ENCODE assay signal across 7 cellular contexts in genomic region chr18:3995476-3996102, GRCh38.
DNase-seq lines count a peak whose midpoint lies in the region; ATAC-seq, FAIRE-seq and TF ChIP-seq lines count a peak whose summit lies in the region.

No MANE protein-coding gene starts in this region.

- H3K4me3 Mint-ChIP-seq in naive thymus-derived CD8-positive, alpha-beta T cell, result no peak overlapping the region

- peak overlapping the region; percentile 38 for H2AFZ ChIP-seq in endothelial cell of umbilical vein (ENCODE audit: low read depth, low read length)

- H3K36me3 ChIP-seq in endothelial cell of umbilical vein (ENCODE audit: control insufficient read depth in 2 of 2, extremely low read depth in 1 of 2, insufficient read depth in 2 of 2, low read length in 2 of 2) (no peaks in the 10 kb centered on the region), thoracic aorta (no peaks in the 10 kb centered on the region)

- no TSS peak for BruUV-seq in endothelial cell of umbilical vein (replicated peaks; lab: Mats Ljungman, UMichigan)

- CTCF ChIA-PET in endothelial cell of umbilical vein (lab: Charles Lee), result interaction anchor here (0.6 to 3.4 kb wide), 69 partner anchors 8 to 1891 kb away, joined by 3 to 64 read pairs (median 4); no protein-coding TSS in a partner anchor

- intact Hi-C loops in endothelial cell of umbilical vein (cut with micrococcal nuclease), result loop anchor here (5.0 kb wide), 2 partner anchors 403 to 543 kb away; partner anchors contain the start of gene TGIF1

- H3K27me3 Mint-ChIP-seq in naive thymus-derived CD8-positive, alpha-beta T cell, result peaks cover 0 to 7% (median 2%) of the 10 kb centered on the region in 5 donors

- TF ChIP-seq CTCF in endothelial cell of umbilical vein (IDR thresholded peaks at IDR 0.05; ENCODE audit: extremely low read depth in 1 of 2, insufficient read depth in 1 of 2, low read depth in 1 of 2, low read length in 2 of 2) (peak; percentile 75 to 85), thoracic aorta (IDR thresholded peaks at IDR 0.05) (peak; percentile 79)

- H3K36me3 Mint-ChIP-seq in naive thymus-derived CD8-positive, alpha-beta T cell, result no peaks in the 10 kb centered on the region

- H3K27ac ChIP-seq in endothelial cell of umbilical vein (ENCODE audit: insufficient read depth, low read depth, low read length) (no peak overlapping the region), thoracic aorta (no peak overlapping the region)

- H3K4me1 Mint-ChIP-seq in naive thymus-derived CD8-positive, alpha-beta T cell, result no peaks in the 10 kb centered on the region

- H3K9me1 ChIP-seq in endothelial cell of umbilical vein (replicated peaks; ENCODE audit: control insufficient read depth, extremely low read depth, insufficient read depth, low read length), result no peaks in the 10 kb centered on the region

- FAIRE-seq in GM12892 (lab: Jason Lieb, UNC) (peak; percentile 87), endothelial cell of umbilical vein (lab: Jason Lieb, UNC) (peak; percentile 68)

- H3K4me2 ChIP-seq in endothelial cell of umbilical vein (ENCODE audit: insufficient read depth, low read length), result no peak overlapping the region

- no peak overlapping the region for H3K9ac ChIP-seq in endothelial cell of umbilical vein (replicated peaks; ENCODE audit: extremely low read depth, insufficient read depth, low read length)

- no peaks in the 10 kb centered on the region for H3K27me3 ChIP-seq in endothelial cell of umbilical vein (ENCODE audit: control insufficient read depth in 2 of 2, insufficient read depth in 2 of 2, low read length in 2 of 2)
- no peaks in the 10 kb centered on the region for H3K27me3 ChIP-seq in thoracic aorta (replicated peaks; ENCODE audit: insufficient read depth)

- DNase-seq in GM12892 (ENCODE audit: insufficient read length) (no peak), NCI-H510A treated with DMSO at 0.1 percent for 48 hours (lab: John Stamatoyannopoulos, UW) (peak; percentile 88), endothelial cell of umbilical vein (ENCODE audit: low read depth, low spot score) (peak; percentile 78), thoracic aorta (ENCODE audit: low spot score) (no peak)
- DNase-seq in activated CD4-positive, alpha-beta T cell treated with anti-CD3 and anti-CD28 coated beads, Interleukin-2, amount 50 U/mL, for 24 hours (ENCODE audit: low read depth in 1 of 2, low spot score in 1 of 2), result peak; percentile 4 to 45
- DNase-seq in naive thymus-derived CD8-positive, alpha-beta T cell, result peak in 8 of 10 donors; percentile 10 to 54 (median 37)

- dilution Hi-C loops in endothelial cell of umbilical vein (cut with MboI; ENCODE audit: extremely low pct_ligation_motif_present, low sequenced_read_pairs), result no loop called here

- no peaks in the 10 kb centered on the region for H3K4me1 ChIP-seq in endothelial cell of umbilical vein (ENCODE audit: control insufficient read depth, extremely low read depth, insufficient read depth, low read length)
- H3K4me1 ChIP-seq in thoracic aorta (ENCODE audit: control insufficient read depth in 1 of 2, low read depth in 2 of 2), result peaks cover 0 to 7% of the 10 kb centered on the region in 2 donors

- no peak overlapping the region for H3K4me3 ChIP-seq in endothelial cell of umbilical vein (replicated peaks in 1 of 3; ENCODE audit: insufficient read depth in 1 of 3, low read depth in 1 of 3, low read length in 3 of 3)
- H3K4me3 ChIP-seq in thoracic aorta, result peak overlapping the region; percentile 38

- H3K9me3 ChIP-seq in endothelial cell of umbilical vein (replicated peaks; ENCODE audit: control insufficient read depth, insufficient read depth, low read length), result no peaks in the 10 kb centered on the region
- H3K9me3 ChIP-seq in thoracic aorta, result no peaks in the 10 kb centered on the region

- ATAC-seq in HG03135 (IDR thresholded peaks at IDR 0.05; ENCODE audit: unreplicated experiment), result peak; percentile 81
- peak; percentile 50 to 54 for ATAC-seq in naive thymus-derived CD8-positive, alpha-beta T cell
- ATAC-seq in thoracic aorta (ENCODE audit: insufficient number of reproducible peaks, low FRiP score, low read depth), result no peak

- H3K79me2 ChIP-seq in endothelial cell of umbilical vein (ENCODE audit: control insufficient read depth, insufficient read depth, low read length), result no peaks in the 10 kb centered on the region

- H3K9me3 Mint-ChIP-seq in naive thymus-derived CD8-positive, alpha-beta T cell, result no peaks in the 10 kb centered on the region

- POLR2A ChIA-PET in endothelial cell of umbilical vein (lab: Charles Lee), result no interaction called here
- POLR2A ChIA-PET in naive thymus-derived CD8-positive, alpha-beta T cell (lab: Charles Lee), result no interaction called here

- no peak for TF ChIP-seq POLR2A in GM12892 (IDR thresholded peaks at IDR 0.05; ENCODE audit: low read depth, low read length)
- no peak for TF ChIP-seq POLR2A in endothelial cell of umbilical vein (IDR thresholded peaks at IDR 0.05; ENCODE audit: low read depth, low read length)

- no peaks in the 10 kb centered on the region for H4K20me1 ChIP-seq in endothelial cell of umbilical vein (replicated peaks; ENCODE audit: control insufficient read depth, extremely low read depth, insufficient read depth, low read length)

- H3K27ac Mint-ChIP-seq in naive thymus-derived CD8-positive, alpha-beta T cell, result no peak overlapping the region

TF ChIP-seq in endothelial cell of umbilical vein, 7 proteins besides CTCF, POLR2A, EP300 and RAD21:
- TF ChIP-seq MAX (IDR thresholded peaks at IDR 0.05; ENCODE audit: insufficient read depth, insufficient read length) (no peak), EZH2 (IDR thresholded peaks at IDR 0.05; ENCODE audit: borderline replicate concordance, low read depth, low read length, severe bottlenecking) (no peak), POLR2AphosphoS5 (IDR thresholded peaks at IDR 0.05; ENCODE audit: insufficient read depth, low read depth, low read length) (no peak), FOS (IDR thresholded peaks at IDR 0.05; ENCODE audit: borderline replicate concordance, insufficient read depth, low read length) (no peak), GATA2 (IDR thresholded peaks at IDR 0.05; ENCODE audit: insufficient read depth, insufficient read length, low read depth, low read length) (no peak), MYC (IDR thresholded peaks at IDR 0.05; ENCODE audit: low read depth, low read length) (no peak), JUN (IDR thresholded peaks at IDR 0.05; ENCODE audit: borderline replicate concordance, insufficient read depth, insufficient read length, low read depth) (no peak)

Comparison
In these comparisons a context has a peak if more than half of its experiments do, and no peak if none do; other contexts are left out.
1. DNase-seq: peak in NCI-H510A treated with DMSO at 0.1 percent for 48 hours (single experiment), activated CD4-positive, alpha-beta T cell treated with anti-CD3 and anti-CD28 coated beads, Interleukin-2, amount 50 U/mL, for 24 hours (2 of 2), endothelial cell of umbilical vein (single experiment) and naive thymus-derived CD8-positive, alpha-beta T cell (8 of 10); none in GM12892 (single experiment) and thoracic aorta (single experiment).